20 cellular contexts compared by ENCODE assay signal in the genomic region with DNA sequence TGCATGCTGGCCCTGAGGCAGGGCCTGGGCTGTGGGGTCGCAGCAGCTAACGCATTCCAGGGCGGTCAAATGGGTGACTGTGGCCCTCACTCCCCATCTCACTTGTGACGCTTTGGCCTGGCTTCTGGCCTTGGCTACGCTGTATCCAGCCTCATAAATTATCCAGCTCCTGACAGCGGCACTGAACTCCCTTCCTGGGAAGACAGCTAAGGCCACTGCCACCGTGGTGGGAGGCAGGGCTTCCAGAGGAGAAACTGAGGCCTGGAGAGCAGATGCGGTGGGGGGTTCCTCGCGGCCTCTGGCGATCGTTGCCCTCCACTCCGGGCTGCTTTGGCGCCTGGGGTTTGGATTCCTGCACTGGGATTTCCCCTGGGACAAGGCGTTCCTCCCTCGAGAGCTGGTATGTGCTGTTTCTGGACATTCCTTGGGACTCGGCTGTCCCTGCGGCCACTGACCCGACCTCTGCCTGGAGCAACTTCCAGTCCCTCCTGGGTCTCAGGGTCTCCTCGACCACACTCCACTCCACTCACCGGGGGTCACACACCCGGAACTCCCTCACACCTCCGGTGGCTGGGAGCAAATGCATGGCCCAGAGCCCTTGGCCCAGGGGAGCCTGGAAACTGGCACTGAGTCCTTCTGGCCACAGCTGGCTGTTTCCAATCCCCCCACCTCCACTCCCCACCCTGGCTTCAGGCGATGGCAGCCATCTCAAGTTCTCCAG. TPM values are rescaled to one million over a fixed set of nuclear protein-coding genes. Genes with fewer than 3 reads are reported as not detected.
DNase-seq lines count a peak whose midpoint lies in the region; ATAC-seq and TF ChIP-seq lines count a peak whose summit lies in the region.
"Had no signal": no experiment of that assay in that cellular context is flagged by ENCODE, and none has a peak within 500 bp of the region (broad histone marks: within the 10 kb centered on the region; RNA-seq: fewer than 3 reads in every experiment).

No MANE protein-coding gene starts in this region.

- H3K4me3 ChIP-seq in BLaER1 treated with 17β-estradiol and CSF1 and Interleukin-3, amounts not matched to agents 10 nM and 100 nM, result no peak overlapping the region
- no peak overlapping the region for H3K4me3 ChIP-seq in Peyer's patch
- peak overlapping the region in 1 of 8 donors; percentile 77 for H3K4me3 ChIP-seq in spleen
- H3K4me3 ChIP-seq: cardiac muscle cell, dorsolateral prefrontal cortex had no signal

- H3K4me1 ChIP-seq in BLaER1 treated with 17β-estradiol and CSF1 and Interleukin-3, amounts not matched to agents 10 nM and 100 nM, result peaks cover 36 to 70% (median 54%) of the 10 kb centered on the region in 10 experiments
- peaks cover 0 to 32% (median 18%) of the 10 kb centered on the region in 4 donors for H3K4me1 ChIP-seq in Peyer's patch
- peaks cover 38 to 62% (median 52%) of the 10 kb centered on the region in 6 donors for H3K4me1 ChIP-seq in spleen

- TF ChIP-seq CTCF in Peyer's patch (IDR thresholded peaks at IDR 0.05) (no peak), spleen (IDR thresholded peaks at IDR 0.05 in 8 of 11, conservative IDR thresholded peaks at IDR 0.05 in 3 of 11) (no peak), endothelial cell (IDR thresholded peaks at IDR 0.05; ENCODE audit: unreplicated experiment) (no peak)

- H3K9me3 ChIP-seq in BLaER1 treated with 17β-estradiol and CSF1 and Interleukin-3, amounts not matched to agents 10 nM and 100 nM (replicated peaks in 1 of 11), result peaks cover 0 to 17% (median 0%) of the 10 kb centered on the region in 11 experiments; a peak in 4 of 22 replicates
- H3K9me3 ChIP-seq in Peyer's patch (no peaks in the 10 kb centered on the region), spleen (no peaks in the 10 kb centered on the region)

- peaks cover 0 to 10% (median 0%) of the 10 kb centered on the region in 11 experiments; a peak in 3 of 22 replicates for H4K20me1 ChIP-seq in BLaER1 treated with 17β-estradiol and CSF1 and Interleukin-3, amounts not matched to agents 10 nM and 100 nM

- no peak overlapping the region for H3K9ac ChIP-seq in BLaER1 treated with 17β-estradiol and CSF1 and Interleukin-3, amounts not matched to agents 10 nM and 100 nM
- H3K9ac ChIP-seq: parathyroid adenoma had no signal

- no peak overlapping the region for H3K27ac ChIP-seq in BLaER1 treated with 17β-estradiol and CSF1 and Interleukin-3, amounts not matched to agents 10 nM and 100 nM
- H3K27ac ChIP-seq in Peyer's patch (peak overlapping the region in 3 of 4 donors; percentile 42 to 71 (median 62)), spleen (peak overlapping the region; percentile 13 to 88 (median 69))
- H3K27ac ChIP-seq: cardiac muscle cell, parathyroid adenoma had no signal

- peaks cover 7% of the 10 kb centered on the region for H3K4me1 Mint-ChIP-seq in endothelial cell (ENCODE audit: unreplicated experiment)

- peaks cover 0 to 10% (median 0%) of the 10 kb centered on the region in 11 experiments; a peak in 1 of 22 replicates for H3K36me3 ChIP-seq in BLaER1 treated with 17β-estradiol and CSF1 and Interleukin-3, amounts not matched to agents 10 nM and 100 nM
- H3K36me3 ChIP-seq in Peyer's patch (no peaks in the 10 kb centered on the region), spleen (peaks cover 0 to 12% (median 7%) of the 10 kb centered on the region in 6 donors)
- H3K36me3 ChIP-seq: cardiac muscle cell had no signal

- DNase-seq in Peyer's patch (no peak), left lobe of liver (ENCODE audit: low spot score) (no peak), spleen (peak; percentile 71), endothelial cell (ENCODE audit: low spot score) (no peak), HuH-7.5 (ENCODE audit: low spot score) (no peak), kidney glomerular epithelial cell (lab: John Stamatoyannopoulos, UW) (no peak)
- DNase-seq: activated CD4-positive, alpha-beta memory T cell treated with anti-CD3 and anti-CD28 coated beads, Interleukin-2, amount 10 ng/mL, durations not matched to agents 7 days and 5 days; activated T-cell treated with anti-CD3 and anti-CD28 coated beads, Interleukin-2, amount 50 U/mL, for 72 hours; dorsolateral prefrontal cortex; Karpas-422; NCI-H1092; NCI-H524; SIG-M5; T-helper 17 cell had no signal

- peaks cover 4% of the 10 kb centered on the region for H3K27me3 Mint-ChIP-seq in endothelial cell (ENCODE audit: unreplicated experiment)
- H3K27me3 Mint-ChIP-seq: T-helper 17 cell had no signal

- peak; percentile 6 for ATAC-seq in left lobe of liver
- ATAC-seq in HG03378 (IDR thresholded peaks at IDR 0.05; ENCODE audit: unreplicated experiment), result no peak
- ATAC-seq: activated T-cell treated with anti-CD3 and anti-CD28 coated beads, Interleukin-2, amount 50 U/mL, for 72 hours; esophagus mucosa; T-helper 17 cell; WTC11 had no signal

- peaks cover 13 to 28% (median 25%) of the 10 kb centered on the region in 11 experiments for H3K27me3 ChIP-seq in BLaER1 treated with 17β-estradiol and CSF1 and Interleukin-3, amounts not matched to agents 10 nM and 100 nM
- H3K27me3 ChIP-seq in Peyer's patch, result no peaks in the 10 kb centered on the region
- peaks cover 0 to 40% (median 13%) of the 10 kb centered on the region in 7 donors for H3K27me3 ChIP-seq in spleen (replicated peaks in 1 of 7)

- intact Hi-C loops in spleen (cut with DNase I; ENCODE audit: low total_unique reads), result no loop called here

- no peaks in the 10 kb centered on the region for H3K36me3 Mint-ChIP-seq in endothelial cell (ENCODE audit: low read depth, unreplicated experiment)
- H3K36me3 Mint-ChIP-seq: WTC11 had no signal

- no peak for TF ChIP-seq POLR2A in Peyer's patch (IDR thresholded peaks at IDR 0.05)
- no peak for TF ChIP-seq POLR2A in spleen (IDR thresholded peaks at IDR 0.05)

- H3K9me3 Mint-ChIP-seq in endothelial cell (ENCODE audit: unreplicated experiment), result no peaks in the 10 kb centered on the region
- H3K9me3 Mint-ChIP-seq: activated CD4-positive, alpha-beta memory T cell treated with anti-CD3 and anti-CD28 coated beads, Interleukin-2, amount 10 ng/mL, durations not matched to agents 7 days and 5 days; activated T-cell treated with anti-CD3 and anti-CD28 coated beads, Interleukin-2, amount 50 U/mL, for 72 hours; WTC11 had no signal

- H3K4me3 Mint-ChIP-seq in endothelial cell (ENCODE audit: unreplicated experiment), result no peak overlapping the region
- H3K4me3 Mint-ChIP-seq: activated CD4-positive, alpha-beta memory T cell treated with anti-CD3 and anti-CD28 coated beads, Interleukin-2, amount 10 ng/mL, durations not matched to agents 7 days and 5 days; activated T-cell treated with anti-CD3 and anti-CD28 coated beads, Interleukin-2, amount 50 U/mL, for 72 hours; T-helper 17 cell; WTC11 had no signal

- no peak overlapping the region for H3K27ac Mint-ChIP-seq in endothelial cell (ENCODE audit: unreplicated experiment)
- H3K27ac Mint-ChIP-seq: activated CD4-positive, alpha-beta memory T cell treated with anti-CD3 and anti-CD28 coated beads, Interleukin-2, amount 10 ng/mL, durations not matched to agents 7 days and 5 days; activated T-cell treated with anti-CD3 and anti-CD28 coated beads, Interleukin-2, amount 50 U/mL, for 72 hours; T-helper 17 cell; WTC11 had no signal

- peak overlapping the region in 9 of 11 experiments; percentile 9 to 98 (median 42); a peak in 12 of 22 replicates for H3K4me2 ChIP-seq in BLaER1 treated with 17β-estradiol and CSF1 and Interleukin-3, amounts not matched to agents 10 nM and 100 nM

- WGBS in spleen, 5 donors, result 58 to 92% (median 65%) methylated on average over 21 to 24 of the region's 24 CpGs

RNA-seq across cellular contexts. Expression of gene TBXA2R, which starts 3.4 kb away (rescaled TPM):
- total RNA-seq in Peyer's patch (1 to 10 TPM in 2 of 4 donors, under 1 TPM in 1, not detected in 1; 0.80 to 5.0 (median 1.6) TPM), left lobe of liver (4.4 TPM), spleen (10 to 100 TPM in 5 of 7 donors, 1 to 10 TPM in 2; 8.7 to 16.1 (median 11.6) TPM), endothelial cell (ENCODE audit: unreplicated experiment) (7.3 TPM)
- polyA plus RNA-seq in spleen, result 1 to 10 TPM; 2.1 to 4.4 (median 3.8) TPM

RNA-seq across cellular contexts. Expression of gene GIPC3, which starts 18.0 kb away (rescaled TPM):
- total RNA-seq in Peyer's patch, result 1 to 10 TPM in 2 of 4 donors, under 1 TPM in 2; 0.13 to 5.8 (median 0.70) TPM
- 0.75 TPM for total RNA-seq in left lobe of liver
- total RNA-seq in spleen, result 1 to 10 TPM; 3.4 to 9.2 (median 5.4) TPM
- 1 to 10 TPM in 1 of 3 donors, under 1 TPM in 2; 0.80 to 2.3 (median 0.96) TPM for polyA plus RNA-seq in spleen
- 11.0 TPM for total RNA-seq in endothelial cell (ENCODE audit: unreplicated experiment)

RNA-seq across cellular contexts. Expression of gene CACTIN, which starts 23.3 kb away (rescaled TPM):
- total RNA-seq in Peyer's patch (10 to 100 TPM; 21.2 to 60.2 (median 33.3) TPM), left lobe of liver (12.5 TPM), spleen (10 to 100 TPM; 18.9 to 27.1 (median 25.7) TPM), endothelial cell (ENCODE audit: unreplicated experiment) (31.8 TPM)
- polyA plus RNA-seq in spleen, result 10 to 100 TPM; 10.8 to 21.1 (median 12.0) TPM

RNA-seq across cellular contexts. Expression of gene HMG20B, which starts 30.5 kb away (rescaled TPM):
- total RNA-seq in Peyer's patch (100 to 1,000 TPM in 2 of 4 donors, 10 to 100 TPM in 2; 70.4 to 236 (median 117) TPM), left lobe of liver (44.2 TPM), spleen (10 to 100 TPM; 49.4 to 74.1 (median 62.8) TPM), endothelial cell (ENCODE audit: unreplicated experiment) (77.2 TPM)
- polyA plus RNA-seq in spleen, result 10 to 100 TPM; 52.4 to 82.2 (median 71.4) TPM

RNA-seq across cellular contexts. Expression of gene MFSD12, which starts 45.9 kb away (rescaled TPM):
- total RNA-seq in Peyer's patch (100 to 1,000 TPM in 2 of 4 donors, 10 to 100 TPM in 2; 76.5 to 146 (median 104) TPM), left lobe of liver (33.9 TPM), spleen (100 to 1,000 TPM in 3 of 7 donors, 10 to 100 TPM in 4; 62.8 to 131 (median 98.6) TPM), endothelial cell (ENCODE audit: unreplicated experiment) (54.5 TPM)
- polyA plus RNA-seq in spleen, result 10 to 100 TPM; 31.0 to 63.9 (median 37.6) TPM

Comparison
In these comparisons a context has a peak if more than half of its experiments do, and no peak if none do; other contexts are left out.
1. H3K27ac ChIP-seq: peak in Peyer's patch (3 of 4) and spleen (8 of 8); none in BLaER1 treated with 17β-estradiol and CSF1 and Interleukin-3, amounts not matched to agents 10 nM and 100 nM (0 of 11).